Comparison of ENCODE assay signal across 26 cellular contexts in the genomic region with DNA sequence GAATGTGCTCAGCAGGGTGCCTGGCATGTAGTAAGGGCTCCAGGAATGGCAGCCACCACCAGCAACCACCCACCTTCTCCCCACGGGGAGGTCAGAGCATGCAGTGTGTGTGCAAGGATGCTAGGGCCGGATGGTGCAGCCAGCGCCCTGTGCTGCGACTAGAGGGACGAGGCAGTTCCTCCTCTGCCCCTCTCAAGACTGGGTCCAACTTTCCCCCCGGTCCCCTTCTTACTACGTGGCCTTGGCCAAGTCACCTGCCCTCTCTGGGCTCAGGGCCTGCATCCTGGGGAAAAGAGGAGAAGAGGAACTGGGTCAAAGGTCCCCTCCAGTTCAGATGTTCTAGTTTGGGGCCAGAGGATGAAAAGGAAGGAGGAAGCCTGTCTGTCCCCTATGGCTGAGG.
DNase-seq lines count a peak whose midpoint lies in the region; ATAC-seq and TF ChIP-seq lines count a peak whose summit lies in the region.
"Had no signal": no experiment of that assay in that cellular context is flagged by ENCODE, and none has a peak within 500 bp of the region (broad histone marks: within the 10 kb centered on the region; RNA-seq: fewer than 3 reads in every experiment).

No MANE protein-coding gene starts in this region.

- CTCF ChIA-PET in IMR-90 (lab: Yijun Ruan, JAX): no interaction called here

- peak overlapping the region; percentile 59 for H3K4me3 Mint-ChIP-seq in activated naive CD8-positive, alpha-beta T cell treated with anti-CD3 and anti-CD28 coated beads, Interleukin-2, amount 10 ng/mL, durations not matched to agents 7 days and 5 days
- H3K4me3 Mint-ChIP-seq in activated naive CD8-positive, alpha-beta T cell treated with anti-CD3 and anti-CD28 coated beads for 36 hours: no peak overlapping the region
- peak overlapping the region; percentile 90 for H3K4me3 Mint-ChIP-seq in T-helper 17 cell
- peak overlapping the region; percentile 51 for H3K4me3 Mint-ChIP-seq in stimulated activated effector memory CD8-positive, alpha-beta T cell treated with anti-CD3 and anti-CD28 coated beads, Interleukin-12 subunit alpha, Interleukin-12 subunit beta, amount 100 ng/mL, for 72 hours
- no peak overlapping the region for H3K4me3 Mint-ChIP-seq in mesothelial cell of epicardium
- H3K4me3 Mint-ChIP-seq: WTC11 had no signal

- H3K9me3 ChIP-seq in IMR-90 (ENCODE audit: control insufficient read depth, insufficient read depth, low read length) (no peaks in the 10 kb centered on the region), T-helper 17 cell (ENCODE audit: control insufficient read depth, low read length, poor library complexity, severe bottlenecking) (no peaks in the 10 kb centered on the region)
- H3K9me3 ChIP-seq: Caco-2, psoas muscle, sigmoid colon had no signal

- no peak overlapping the region for H3K27ac Mint-ChIP-seq in activated naive CD8-positive, alpha-beta T cell treated with anti-CD3 and anti-CD28 coated beads, Interleukin-2, amount 10 ng/mL, durations not matched to agents 7 days and 5 days
- no peak overlapping the region for H3K27ac Mint-ChIP-seq in activated naive CD8-positive, alpha-beta T cell treated with anti-CD3 and anti-CD28 coated beads for 36 hours
- H3K27ac Mint-ChIP-seq in T-helper 17 cell: peak overlapping the region; percentile 80
- H3K27ac Mint-ChIP-seq in stimulated activated effector memory CD8-positive, alpha-beta T cell treated with anti-CD3 and anti-CD28 coated beads, Interleukin-12 subunit alpha, Interleukin-12 subunit beta, amount 100 ng/mL, for 72 hours: no peak overlapping the region
- no peak overlapping the region for H3K27ac Mint-ChIP-seq in mesothelial cell of epicardium
- H3K27ac Mint-ChIP-seq: activated T-helper 2 cell treated with anti-CD3 and anti-CD28 coated beads, Interferon-gamma antibody, Interleukin-2, Interleukin-4, amounts not matched to agents 10 μg/mL and 5 μg/mL and 100 μg/mL, durations not matched to agents 14 hours and 24 hours and 36 hours; WTC11 had no signal

- in situ Hi-C loops in IMR-90 (cut with MboI; ENCODE audit: low sequenced_read_pairs): loop anchor here (5.0 kb wide), 1 partner anchor 429 kb away; no protein-coding TSS in a partner anchor

- no peak for TF ChIP-seq POLR2A in IMR-90 (IDR thresholded peaks at IDR 0.05; ENCODE audit: low read depth, low read length)

- peaks cover 7% of the 10 kb centered on the region; the same call in 1 of the 2 replicates for H3K4me1 ChIP-seq in IMR-90 (ENCODE audit: control insufficient read depth, insufficient read depth, low read length)

- no peaks in the 10 kb centered on the region for H3K36me3 ChIP-seq in IMR-90 (ENCODE audit: control insufficient read depth, insufficient read depth, low read length)
- H3K36me3 ChIP-seq: cardiac muscle cell, sigmoid colon had no signal

- no peak for DNase-seq in activated naive CD8-positive, alpha-beta T cell treated with anti-CD3 and anti-CD28 coated beads, Interleukin-2, amount 10 ng/mL, durations not matched to agents 7 days and 5 days
- DNase-seq in activated naive CD8-positive, alpha-beta T cell treated with anti-CD3 and anti-CD28 coated beads for 36 hours: no peak
- no peak for DNase-seq in IMR-90
- no peak for DNase-seq in T-helper 17 cell
- DNase-seq in stimulated activated effector memory CD8-positive, alpha-beta T cell treated with anti-CD3 and anti-CD28 coated beads, Interleukin-12 subunit alpha, Interleukin-12 subunit beta, amount 100 ng/mL, for 72 hours (ENCODE audit: low spot score in 2 of 2): no peak
- no peak for DNase-seq in mesothelial cell of epicardium (ENCODE audit: low spot score in 2 of 2, unreplicated experiment in 2 of 2)
- DNase-seq in NCI-H510A treated with DMSO at 0.1 percent for 48 hours (lab: John Stamatoyannopoulos, UW): no peak
- DNase-seq: activated CD8-positive, alpha-beta memory T cell treated with anti-CD3 and anti-CD28 coated beads, Interleukin-2, amount 50 U/mL, for 4 hours; C1 segment of cervical spinal cord; Caco-2; erythroblast; immature natural killer cell; left cardiac atrium; NCI-H2029; NCI-H524 treated with DMSO at 0.1 percent for 48 hours; psoas muscle; SHP77; sigmoid colon; trophoblast cell had no signal

- no peak overlapping the region for H3K27ac ChIP-seq in IMR-90 (ENCODE audit: insufficient read depth, low read length)
- H3K27ac ChIP-seq: cardiac muscle cell, coronary artery, psoas muscle, sigmoid colon had no signal

- H3K4me2 ChIP-seq in IMR-90 (ENCODE audit: low read depth, low read length): no peak overlapping the region

- no peak for ATAC-seq in activated naive CD8-positive, alpha-beta T cell treated with anti-CD3 and anti-CD28 coated beads, Interleukin-2, amount 10 ng/mL, durations not matched to agents 7 days and 5 days (ENCODE audit: low read depth)
- ATAC-seq in IMR-90 (ENCODE audit: low read depth) (no peak), T-helper 17 cell (no peak)
- ATAC-seq in stimulated activated effector memory CD8-positive, alpha-beta T cell treated with anti-CD3 and anti-CD28 coated beads, Interleukin-12 subunit alpha, Interleukin-12 subunit beta, amount 100 ng/mL, for 72 hours: no peak
- ATAC-seq: left cardiac atrium, Panc1, psoas muscle, WTC11 had no signal

- no peak overlapping the region for H3K56ac ChIP-seq in IMR-90 (ENCODE audit: extremely low read depth, insufficient read depth, low read length)

- no peak overlapping the region for H3K18ac ChIP-seq in IMR-90 (ENCODE audit: low read depth, low read length)

- peaks cover 32% of the 10 kb centered on the region for H3K4me1 Mint-ChIP-seq in activated naive CD8-positive, alpha-beta T cell treated with anti-CD3 and anti-CD28 coated beads, Interleukin-2, amount 10 ng/mL, durations not matched to agents 7 days and 5 days
- peaks cover 40% of the 10 kb centered on the region for H3K4me1 Mint-ChIP-seq in activated naive CD8-positive, alpha-beta T cell treated with anti-CD3 and anti-CD28 coated beads for 36 hours
- H3K4me1 Mint-ChIP-seq in T-helper 17 cell (peaks cover 30% of the 10 kb centered on the region), mesothelial cell of epicardium (peaks cover 55% of the 10 kb centered on the region)
- H3K4me1 Mint-ChIP-seq in stimulated activated effector memory CD8-positive, alpha-beta T cell treated with anti-CD3 and anti-CD28 coated beads, Interleukin-12 subunit alpha, Interleukin-12 subunit beta, amount 100 ng/mL, for 72 hours: peaks cover 36% of the 10 kb centered on the region

- H4K20me1 ChIP-seq in IMR-90 (ENCODE audit: insufficient read depth, low read length): no peaks in the 10 kb centered on the region

- H3K4ac ChIP-seq in IMR-90 (ENCODE audit: low read depth, low read length): no peak overlapping the region

- H3K27me3 Mint-ChIP-seq in activated naive CD8-positive, alpha-beta T cell treated with anti-CD3 and anti-CD28 coated beads, Interleukin-2, amount 10 ng/mL, durations not matched to agents 7 days and 5 days: peaks cover 62% of the 10 kb centered on the region
- H3K27me3 Mint-ChIP-seq in activated naive CD8-positive, alpha-beta T cell treated with anti-CD3 and anti-CD28 coated beads for 36 hours: peaks cover 72% of the 10 kb centered on the region
- peaks cover 35% of the 10 kb centered on the region for H3K27me3 Mint-ChIP-seq in T-helper 17 cell
- peaks cover 26% of the 10 kb centered on the region for H3K27me3 Mint-ChIP-seq in mesothelial cell of epicardium (ENCODE audit: low read depth)

- H3K9me1 ChIP-seq in IMR-90 (ENCODE audit: insufficient read depth, low read length): no peaks in the 10 kb centered on the region

- H2AFZ ChIP-seq in IMR-90 (replicated peaks; ENCODE audit: low read length, poor library complexity): peak overlapping the region; percentile 70

- H4K91ac ChIP-seq in IMR-90 (ENCODE audit: insufficient read depth, low read depth, low read length): no peak overlapping the region

- H2BK20ac ChIP-seq in IMR-90 (ENCODE audit: low read depth, low read length): no peak overlapping the region

- no peak overlapping the region for H2AK9ac ChIP-seq in IMR-90 (replicated peaks; ENCODE audit: low read depth, low read length, poor library complexity)

- no peak overlapping the region for H3K4me3 ChIP-seq in IMR-90 (ENCODE audit: insufficient read depth, low read depth, low read length)
- H3K4me3 ChIP-seq: cardiac muscle cell, coronary artery, lung, psoas muscle had no signal

- H2BK5ac ChIP-seq in IMR-90 (ENCODE audit: low read depth, low read length, poor library complexity, severe bottlenecking): no peak overlapping the region

- no peaks in the 10 kb centered on the region for H3K79me1 ChIP-seq in IMR-90 (ENCODE audit: low read depth in 1 of 2, low read length in 2 of 2)

- no peak overlapping the region for H3K9ac ChIP-seq in IMR-90 (ENCODE audit: low read depth, low read length)

- POLR2A ChIA-PET in activated naive CD8-positive, alpha-beta T cell treated with anti-CD3 and anti-CD28 coated beads, Interleukin-2, amount 10 ng/mL, durations not matched to agents 7 days and 5 days (lab: Charles Lee): no interaction called here
- POLR2A ChIA-PET in IMR-90 (lab: Charles Lee; ENCODE audit: unreplicated experiment): no interaction called here

- no peak for TF ChIP-seq RAD21 in IMR-90 (IDR thresholded peaks at IDR 0.05; ENCODE audit: low read length)

- TF ChIP-seq CTCF in IMR-90 (conservative IDR thresholded peaks at IDR 0.05; ENCODE audit: low read depth, low read length) (no peak), mesothelial cell of epicardium (IDR thresholded peaks at IDR 0.05; ENCODE audit: unreplicated experiment) (no peak)

- no peak overlapping the region for H4K5ac ChIP-seq in IMR-90 (ENCODE audit: low read depth, low read length)

- no peak overlapping the region for H2AK5ac ChIP-seq in IMR-90 (ENCODE audit: low read depth, low read length)

- WGBS in IMR-90 (ENCODE audit: extremely low coverage in 2 of 2, insufficient read length in 1 of 2), 2 experiments: no CpG with 5 or more reads among the region's 7 CpGs

- intact Hi-C loops in IMR-90 (cut with micrococcal nuclease): no loop called here

- no TSS peak for BruUV-seq in IMR-90 (replicated peaks; lab: Mats Ljungman, UMichigan)

- peaks cover 41% of the 10 kb centered on the region for H3K27me3 ChIP-seq in IMR-90 (ENCODE audit: control insufficient read depth, insufficient read depth, low read length)

- H2BK120ac ChIP-seq in IMR-90 (ENCODE audit: low read depth, low read length): no peak overlapping the region

- no peak overlapping the region for H3K23ac ChIP-seq in IMR-90 (ENCODE audit: low read depth, low read length)

- no peak overlapping the region for H2BK15ac ChIP-seq in IMR-90 (ENCODE audit: low read depth, low read length)

- no peak overlapping the region for H3K14ac ChIP-seq in IMR-90 (replicated peaks; ENCODE audit: low read depth, low read length)

- no peaks in the 10 kb centered on the region for H3K36me3 Mint-ChIP-seq in activated naive CD8-positive, alpha-beta T cell treated with anti-CD3 and anti-CD28 coated beads, Interleukin-2, amount 10 ng/mL, durations not matched to agents 7 days and 5 days
- no peaks in the 10 kb centered on the region for H3K36me3 Mint-ChIP-seq in activated naive CD8-positive, alpha-beta T cell treated with anti-CD3 and anti-CD28 coated beads for 36 hours
- H3K36me3 Mint-ChIP-seq in T-helper 17 cell (ENCODE audit: low read depth) (peaks cover 3% of the 10 kb centered on the region), mesothelial cell of epicardium (no peaks in the 10 kb centered on the region)
- H3K36me3 Mint-ChIP-seq in stimulated activated effector memory CD8-positive, alpha-beta T cell treated with anti-CD3 and anti-CD28 coated beads, Interleukin-12 subunit alpha, Interleukin-12 subunit beta, amount 100 ng/mL, for 72 hours: no peaks in the 10 kb centered on the region
- H3K36me3 Mint-ChIP-seq: immature natural killer cell; natural killer cell treated with Interleukin-12 subunit alpha and Interleukin-12 subunit beta and Interleukin-15 and Interleukin-18, amount 100 ng/mL, for 72 hours; WTC11 had no signal

- dilution Hi-C loops in IMR-90 (cut with HindIII; ENCODE audit: low sequenced_read_pairs, unreplicated experiment): no loop called here

- H3K9me3 Mint-ChIP-seq in activated naive CD8-positive, alpha-beta T cell treated with anti-CD3 and anti-CD28 coated beads, Interleukin-2, amount 10 ng/mL, durations not matched to agents 7 days and 5 days: no peaks in the 10 kb centered on the region
- H3K9me3 Mint-ChIP-seq in activated naive CD8-positive, alpha-beta T cell treated with anti-CD3 and anti-CD28 coated beads for 36 hours: no peaks in the 10 kb centered on the region
- no peaks in the 10 kb centered on the region for H3K9me3 Mint-ChIP-seq in stimulated activated effector memory CD8-positive, alpha-beta T cell treated with anti-CD3 and anti-CD28 coated beads, Interleukin-12 subunit alpha, Interleukin-12 subunit beta, amount 100 ng/mL, for 72 hours
- H3K9me3 Mint-ChIP-seq in mesothelial cell of epicardium: no peaks in the 10 kb centered on the region
- H3K9me3 Mint-ChIP-seq: activated T-helper 2 cell treated with anti-CD3 and anti-CD28 coated beads, Interferon-gamma antibody, Interleukin-2, Interleukin-4, amounts not matched to agents 10 μg/mL and 5 μg/mL and 100 μg/mL, durations not matched to agents 14 hours and 24 hours and 36 hours; immature natural killer cell; natural killer cell treated with Interleukin-12 subunit alpha and Interleukin-12 subunit beta and Interleukin-15 and Interleukin-18, amount 100 ng/mL, for 72 hours; WTC11 had no signal

- no peak overlapping the region for H4K8ac ChIP-seq in IMR-90 (ENCODE audit: low read depth in 2 of 2, low read length in 2 of 2)

Comparison
In these comparisons a context has a peak if more than half of its experiments do, and no peak if none do; other contexts are left out.
1. H3K4me3 Mint-ChIP-seq: peak in activated naive CD8-positive, alpha-beta T cell treated with anti-CD3 and anti-CD28 coated beads, Interleukin-2, amount 10 ng/mL, durations not matched to agents 7 days and 5 days (single experiment), T-helper 17 cell (single experiment) and stimulated activated effector memory CD8-positive, alpha-beta T cell treated with anti-CD3 and anti-CD28 coated beads, Interleukin-12 subunit alpha, Interleukin-12 subunit beta, amount 100 ng/mL, for 72 hours (single experiment); none in activated naive CD8-positive, alpha-beta T cell treated with anti-CD3 and anti-CD28 coated beads for 36 hours (single experiment) and mesothelial cell of epicardium (single experiment).